In the genomic region with DNA sequence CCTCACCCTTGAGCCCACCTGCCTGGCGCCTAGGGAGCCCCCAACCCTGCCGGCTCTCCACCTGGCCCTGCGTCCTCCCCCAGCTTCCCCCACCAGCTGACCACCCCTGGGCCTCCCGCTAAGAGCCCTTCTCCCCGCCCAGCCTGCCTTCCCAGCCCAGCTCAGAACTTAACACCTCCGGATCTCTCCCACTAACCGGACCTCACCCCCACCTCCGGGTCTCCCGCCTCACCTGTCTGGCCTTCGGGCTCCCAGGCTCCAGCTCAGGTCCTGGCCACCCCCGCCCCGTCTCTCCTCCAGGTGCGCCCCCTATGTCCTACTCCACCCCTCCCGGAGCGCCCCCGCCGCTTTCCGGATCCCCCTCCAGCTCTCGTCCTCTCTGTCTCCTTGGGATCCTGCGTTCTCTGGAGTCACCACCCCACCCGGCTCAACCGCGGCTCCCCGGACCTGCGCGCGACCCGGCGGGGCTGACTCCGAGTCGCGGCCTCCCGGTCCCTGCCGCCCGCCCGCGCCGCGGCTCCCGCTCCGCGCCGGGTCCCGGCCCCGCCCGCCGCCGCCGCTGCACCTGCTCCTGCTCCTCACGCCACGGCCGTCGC, we compare ENCODE assay signal across 8 cellular contexts. TPM values are rescaled to one million over a fixed set of nuclear protein-coding genes. Genes with fewer than 3 reads are reported as not detected.
A peak's percentile ranks its signal among the peaks of the same experiment; 100 is the strongest.
DNase-seq lines count a peak whose midpoint lies in the region; ATAC-seq and TF ChIP-seq lines count a peak whose summit lies in the region.

A gene (minus strand): TSS at position 51 of the 596 bp plus-strand sequence. CDS start 568 bp downstream, outside the sequence.

- no peaks in the 10 kb centered on the region for H3K79me2 ChIP-seq in SK-N-SH (ENCODE audit: insufficient read depth)

- no peak for TF ChIP-seq CTCF in SK-N-SH (IDR thresholded peaks at IDR 0.05)
- TF ChIP-seq CTCF in esophagus muscularis mucosa (IDR thresholded peaks at IDR 0.05), result no peak
- TF ChIP-seq CTCF in neutrophil (IDR thresholded peaks at IDR 0.05), result no peak

- H4K20me1 ChIP-seq in SK-N-SH (ENCODE audit: insufficient read depth), result no peaks in the 10 kb centered on the region

- peak within 1 kb of the TSS; percentile 51 for H3K27ac Mint-ChIP-seq in activated CD4-positive, alpha-beta T cell treated with anti-CD3 and anti-CD28 coated beads, Interleukin-2, amount 10 ng/mL, durations not matched to agents 24 days and 14 days

- CTCF ChIA-PET in SK-N-SH (lab: Yijun Ruan, JAX), result interaction anchor here (0.7 to 18.5 kb wide), 22 partner anchors 10 to 796 kb away, joined by 3 to 1101 read pairs (median 5); a partner anchor contains a TSS

- peaks cover 26% of the 10 kb centered on the region for H3K27me3 Mint-ChIP-seq in activated CD4-positive, alpha-beta T cell treated with anti-CD3 and anti-CD28 coated beads, Interleukin-2, amount 10 ng/mL, durations not matched to agents 24 days and 14 days

- H3K4me3 ChIP-seq in SK-N-SH (ENCODE audit: low read depth in 2 of 2, low read length in 1 of 2) (peak within 1 kb of the TSS; percentile 48 to 57; a peak in 3 of 4 replicates), esophagus muscularis mucosa (peak within 1 kb of the TSS; percentile 61 to 81 (median 62)), neutrophil (ENCODE audit: low read depth in 1 of 2, low read length in 1 of 2) (peak within 1 kb of the TSS; percentile 47 to 65)

- H3K36me3 ChIP-seq in SK-N-SH (replicated peaks in 1 of 2; ENCODE audit: control insufficient read depth in 1 of 2, insufficient read depth in 2 of 2, low read length in 1 of 2), result no peaks in the 10 kb centered on the region
- H3K36me3 ChIP-seq in esophagus muscularis mucosa, result no peaks in the 10 kb centered on the region
- no peaks in the 10 kb centered on the region for H3K36me3 ChIP-seq in neutrophil

- H3K9me2 ChIP-seq in SK-N-SH, result no peaks in the 10 kb centered on the region

- no peaks in the 10 kb centered on the region for H3K9me3 ChIP-seq in SK-N-SH
- H3K9me3 ChIP-seq in esophagus muscularis mucosa, result no peaks in the 10 kb centered on the region
- H3K9me3 ChIP-seq in neutrophil, result no peaks in the 10 kb centered on the region

- H3K9ac ChIP-seq in SK-N-SH, result no peak within 1 kb of the TSS

- peak within 1 kb of the TSS; percentile 82 for H3K4me2 ChIP-seq in SK-N-SH

- no peak for TF ChIP-seq POLR2A in esophagus muscularis mucosa (IDR thresholded peaks at IDR 0.05; ENCODE audit: low read depth)

- H3K4me1 ChIP-seq in SK-N-SH (ENCODE audit: control insufficient read depth in 1 of 2, insufficient read depth in 2 of 2, low read depth in 1 of 2, low read length in 1 of 2) (peaks cover 0 to 4% of the 10 kb centered on the region in 2 experiments; a peak in 1 of 4 replicates), esophagus muscularis mucosa (peaks cover 6 to 30% (median 26%) of the 10 kb centered on the region in 4 donors), neutrophil (ENCODE audit: control insufficient read depth in 1 of 2, insufficient read depth in 1 of 2, low read depth in 1 of 2, low read length in 1 of 2) (peaks cover 8 to 12% of the 10 kb centered on the region in 2 experiments)

- H2AFZ ChIP-seq in SK-N-SH (ENCODE audit: low read depth), result peak within 1 kb of the TSS; percentile 59; the same call in 1 of the 2 replicates

- 12% methylated on average over 21 of the region's 53 CpGs for WGBS in SK-N-SH (ENCODE audit: low lambda C conversion rate)
- 7% methylated on average over 25 of the region's 53 CpGs for WGBS in esophagus muscularis mucosa

- peak; percentile 53 for ATAC-seq in HG02885 (IDR thresholded peaks at IDR 0.05; ENCODE audit: poor library complexity, unreplicated experiment)

- DNase-seq in activated CD4-positive, alpha-beta T cell treated with anti-CD3 and anti-CD28 coated beads, Interleukin-2, amount 10 ng/mL, durations not matched to agents 24 days and 14 days, result no peak
- no peak for DNase-seq in activated CD4-positive, alpha-beta T cell treated with anti-CD3 and anti-CD28 coated beads, Interleukin-2, amount 50 U/mL, for 48 hours
- DNase-seq in SK-N-SH (no peak), esophagus muscularis mucosa (ENCODE audit: extremely low spot score) (no peak), COLO829 (ENCODE audit: low spot score) (no peak), SW 1271 (lab: John Stamatoyannopoulos, UW) (no peak)

- no peaks in the 10 kb centered on the region for H3F3A ChIP-seq in SK-N-SH (replicated peaks; ENCODE audit: insufficient read depth)

- intact Hi-C loops in activated CD4-positive, alpha-beta T cell treated with anti-CD3 and anti-CD28 coated beads, Interleukin-2, amount 10 ng/mL, durations not matched to agents 24 days and 14 days (cut with micrococcal nuclease), result loop anchor here (1.0 to 10.0 kb wide), 2 partner anchors 34 to 346 kb away; a partner anchor contains a TSS
- intact Hi-C loops in esophagus muscularis mucosa (cut with DNase I), result no loop called here

- POLR2A ChIA-PET in SK-N-SH (lab: Yijun Ruan, JAX), result no interaction called here

- H3K9me3 Mint-ChIP-seq in activated CD4-positive, alpha-beta T cell treated with anti-CD3 and anti-CD28 coated beads, Interleukin-2, amount 10 ng/mL, durations not matched to agents 24 days and 14 days, result no peaks in the 10 kb centered on the region

- no peaks in the 10 kb centered on the region for H3K36me3 Mint-ChIP-seq in activated CD4-positive, alpha-beta T cell treated with anti-CD3 and anti-CD28 coated beads, Interleukin-2, amount 10 ng/mL, durations not matched to agents 24 days and 14 days (ENCODE audit: low read depth)

- H3K4me1 Mint-ChIP-seq in activated CD4-positive, alpha-beta T cell treated with anti-CD3 and anti-CD28 coated beads, Interleukin-2, amount 10 ng/mL, durations not matched to agents 24 days and 14 days, result peaks cover 6% of the 10 kb centered on the region

- peaks cover 8% of the 10 kb centered on the region for H3K27me3 ChIP-seq in SK-N-SH (ENCODE audit: insufficient read depth)
- peaks cover 0 to 8% (median 0%) of the 10 kb centered on the region in 4 donors for H3K27me3 ChIP-seq in esophagus muscularis mucosa
- peaks cover 44% of the 10 kb centered on the region for H3K27me3 ChIP-seq in neutrophil

- TF ChIP-seq EP300 in SK-N-SH (IDR thresholded peaks at IDR 0.05; ENCODE audit: borderline replicate concordance in 1 of 2, low read depth in 1 of 2, low read length in 1 of 2), result no peak
- no peak for TF ChIP-seq EP300 in esophagus muscularis mucosa (IDR thresholded peaks at IDR 0.05)

- H3K27ac ChIP-seq in SK-N-SH (ENCODE audit: low read depth in 2 of 2, low read length in 1 of 2) (no peak within 1 kb of the TSS; a peak in 1 of 4 replicates), esophagus muscularis mucosa (replicated peaks in 1 of 4) (peak within 1 kb of the TSS in 3 of 4 donors; percentile 33 to 49 (median 38)), neutrophil (no peak within 1 kb of the TSS)

- no peak for TF ChIP-seq RAD21 in SK-N-SH (IDR thresholded peaks at IDR 0.05; ENCODE audit: low read length)

- peak within 1 kb of the TSS; percentile 85 for H3K4me3 Mint-ChIP-seq in activated CD4-positive, alpha-beta T cell treated with anti-CD3 and anti-CD28 coated beads, Interleukin-2, amount 10 ng/mL, durations not matched to agents 24 days and 14 days

TF ChIP-seq in SK-N-SH, 30 proteins besides CTCF, POLR2A, EP300 and RAD21 (continues in another document):
- TF ChIP-seq, protein P1, sequence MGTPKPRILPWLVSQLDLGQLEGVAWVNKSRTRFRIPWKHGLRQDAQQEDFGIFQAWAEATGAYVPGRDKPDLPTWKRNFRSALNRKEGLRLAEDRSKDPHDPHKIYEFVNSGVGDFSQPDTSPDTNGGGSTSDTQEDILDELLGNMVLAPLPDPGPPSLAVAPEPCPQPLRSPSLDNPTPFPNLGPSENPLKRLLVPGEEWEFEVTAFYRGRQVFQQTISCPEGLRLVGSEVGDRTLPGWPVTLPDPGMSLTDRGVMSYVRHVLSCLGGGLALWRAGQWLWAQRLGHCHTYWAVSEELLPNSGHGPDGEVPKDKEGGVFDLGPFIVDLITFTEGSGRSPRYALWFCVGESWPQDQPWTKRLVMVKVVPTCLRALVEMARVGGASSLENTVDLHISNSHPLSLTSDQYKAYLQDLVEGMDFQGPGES (IDR thresholded peaks at IDR 0.05; ENCODE audit: low read depth, low read length), result no peak
- no peak for TF ChIP-seq TAF1 (IDR thresholded peaks at IDR 0.05; ENCODE audit: borderline replicate concordance, low read depth, low read length)
- TF ChIP-seq, protein P2, sequence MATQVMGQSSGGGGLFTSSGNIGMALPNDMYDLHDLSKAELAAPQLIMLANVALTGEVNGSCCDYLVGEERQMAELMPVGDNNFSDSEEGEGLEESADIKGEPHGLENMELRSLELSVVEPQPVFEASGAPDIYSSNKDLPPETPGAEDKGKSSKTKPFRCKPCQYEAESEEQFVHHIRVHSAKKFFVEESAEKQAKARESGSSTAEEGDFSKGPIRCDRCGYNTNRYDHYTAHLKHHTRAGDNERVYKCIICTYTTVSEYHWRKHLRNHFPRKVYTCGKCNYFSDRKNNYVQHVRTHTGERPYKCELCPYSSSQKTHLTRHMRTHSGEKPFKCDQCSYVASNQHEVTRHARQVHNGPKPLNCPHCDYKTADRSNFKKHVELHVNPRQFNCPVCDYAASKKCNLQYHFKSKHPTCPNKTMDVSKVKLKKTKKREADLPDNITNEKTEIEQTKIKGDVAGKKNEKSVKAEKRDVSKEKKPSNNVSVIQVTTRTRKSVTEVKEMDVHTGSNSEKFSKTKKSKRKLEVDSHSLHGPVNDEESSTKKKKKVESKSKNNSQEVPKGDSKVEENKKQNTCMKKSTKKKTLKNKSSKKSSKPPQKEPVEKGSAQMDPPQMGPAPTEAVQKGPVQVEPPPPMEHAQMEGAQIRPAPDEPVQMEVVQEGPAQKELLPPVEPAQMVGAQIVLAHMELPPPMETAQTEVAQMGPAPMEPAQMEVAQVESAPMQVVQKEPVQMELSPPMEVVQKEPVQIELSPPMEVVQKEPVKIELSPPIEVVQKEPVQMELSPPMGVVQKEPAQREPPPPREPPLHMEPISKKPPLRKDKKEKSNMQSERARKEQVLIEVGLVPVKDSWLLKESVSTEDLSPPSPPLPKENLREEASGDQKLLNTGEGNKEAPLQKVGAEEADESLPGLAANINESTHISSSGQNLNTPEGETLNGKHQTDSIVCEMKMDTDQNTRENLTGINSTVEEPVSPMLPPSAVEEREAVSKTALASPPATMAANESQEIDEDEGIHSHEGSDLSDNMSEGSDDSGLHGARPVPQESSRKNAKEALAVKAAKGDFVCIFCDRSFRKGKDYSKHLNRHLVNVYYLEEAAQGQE (IDR thresholded peaks at IDR 0.05; ENCODE audit: low read depth, low read length), result no peak
- TF ChIP-seq NFIC (IDR thresholded peaks at IDR 0.05; ENCODE audit: borderline replicate concordance), result no peak
- TF ChIP-seq, protein P3, sequence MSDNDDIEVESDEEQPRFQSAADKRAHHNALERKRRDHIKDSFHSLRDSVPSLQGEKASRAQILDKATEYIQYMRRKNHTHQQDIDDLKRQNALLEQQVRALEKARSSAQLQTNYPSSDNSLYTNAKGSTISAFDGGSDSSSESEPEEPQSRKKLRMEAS (IDR thresholded peaks at IDR 0.05; ENCODE audit: low read depth), result no peak

RNA-seq across cellular contexts. Expression of the gene that starts here (rescaled TPM):
- 0.85 and 1.1 TPM in 2 replicates for total RNA-seq in activated CD4-positive, alpha-beta T cell treated with anti-CD3 and anti-CD28 coated beads, Interleukin-2, amount 10 ng/mL, durations not matched to agents 24 days and 14 days
- polyA plus RNA-seq in SK-N-SH (2012; rRNA removed), result 0.13 and 0.23 TPM in 2 replicates
- 0.09 and 0.22 TPM in 2 replicates for polyA plus RNA-seq in SK-N-SH (2012; cell fraction: cytosol; rRNA removed)
- 0.23 and 0.35 TPM in 2 replicates for polyA plus RNA-seq in SK-N-SH (2012; cell fraction: nucleus; rRNA removed)
- total RNA-seq in esophagus muscularis mucosa, result 1 to 10 TPM in 2 of 4 donors, under 1 TPM in 1, not detected in 1; 0.66 to 6.5 (median 2.5) TPM

Comparison
In these comparisons a context has a peak if more than half of its experiments do, and no peak if none do; other contexts are left out.
1. H3K27ac ChIP-seq: peak in esophagus muscularis mucosa (3 of 4); none in SK-N-SH (0 of 2) and neutrophil (single experiment).
2. Peak in every context shown above with its lines, with median percentiles within 50 percentile points of each other: H3K4me3 ChIP-seq.